ENCODE assay signal across 8 cellular contexts in genomic region chr17:78126895-78127239, GRCh38. TPM values are rescaled to one million over a fixed set of nuclear protein-coding genes. Genes with fewer than 3 reads are reported as not detected.
DNase-seq lines count a peak whose midpoint lies in the region; ATAC-seq, FAIRE-seq and TF ChIP-seq lines count a peak whose summit lies in the region.

No MANE protein-coding gene starts in this region.

- peaks cover 7% of the 10 kb centered on the region for H3K27me3 Mint-ChIP-seq in mesothelial cell of epicardium (ENCODE audit: low read depth)

- H3K4me1 Mint-ChIP-seq in mesothelial cell of epicardium: peaks cover 24% of the 10 kb centered on the region

- H3K4me3 ChIP-seq in body of pancreas: no peak overlapping the region
- peak overlapping the region in 3 of 4 donors; percentile 78 to 85 (median 81) for H3K4me3 ChIP-seq in upper lobe of left lung

- H3K4me1 ChIP-seq in body of pancreas (peaks cover 41% of the 10 kb centered on the region), upper lobe of left lung (peaks cover 53 to 84% (median 74%) of the 10 kb centered on the region in 4 donors)

- H3K9me3 Mint-ChIP-seq in mesothelial cell of epicardium: no peaks in the 10 kb centered on the region

- DNase-seq in Right ventricle myocardium inferior (ENCODE audit: missing footprints) (peak; percentile 69), left cardiac atrium (no peak), body of pancreas (no peak), mesothelial cell of epicardium (ENCODE audit: low spot score in 2 of 2, unreplicated experiment in 2 of 2) (no peak), upper lobe of left lung (no peak), RCC 7860 (ENCODE audit: low spot score) (no peak), NOMO-1 (lab: John Stamatoyannopoulos, UW; ENCODE audit: unreplicated experiment in 2 of 2) (no peak), T1000 (lab: John Stamatoyannopoulos, UW) (no peak)

- ATAC-seq in Right ventricle myocardium inferior: no peak
- ATAC-seq in left cardiac atrium: no peak
- ATAC-seq in body of pancreas: no peak
- ATAC-seq in upper lobe of left lung (ENCODE audit: low FRiP score in 2 of 2): no peak

- WGBS in body of pancreas, 2 donors: 62 to 72% methylated on average over 3 to 6 of the region's 6 CpGs
- WGBS in upper lobe of left lung, 2 donors: 34% methylated on average over 5 of the region's 6 CpGs; no CpG with 5 or more reads in 1 of the 2 donors

- no peak for TF ChIP-seq POLR2A in body of pancreas (IDR thresholded peaks at IDR 0.05)
- no peak for TF ChIP-seq POLR2A in upper lobe of left lung (IDR thresholded peaks at IDR 0.05)

- H3K9me3 ChIP-seq in body of pancreas (no peaks in the 10 kb centered on the region), upper lobe of left lung (no peaks in the 10 kb centered on the region)

- TF ChIP-seq EP300 in upper lobe of left lung (IDR thresholded peaks at IDR 0.05): no peak

- no peak for FAIRE-seq in RCC 7860 (lab: Jason Lieb, UNC)

- TF ChIP-seq CTCF in body of pancreas (IDR thresholded peaks at IDR 0.05) (no peak), mesothelial cell of epicardium (IDR thresholded peaks at IDR 0.05; ENCODE audit: unreplicated experiment) (no peak), upper lobe of left lung (IDR thresholded peaks at IDR 0.05) (no peak)

- no peaks in the 10 kb centered on the region for H3K27me3 ChIP-seq in body of pancreas
- H3K27me3 ChIP-seq in upper lobe of left lung: no peaks in the 10 kb centered on the region

- intact Hi-C loops in Right ventricle myocardium inferior (cut with DNase I) (loop anchor here (5.0 kb wide), 1 partner anchor 45 kb away; no protein-coding TSS in a partner anchor), left cardiac atrium (cut with DNase I) (loop anchor here in 1 of 2 donors (5.0 kb wide), 1 partner anchor 50 kb away; no protein-coding TSS in a partner anchor), body of pancreas (cut with DNase I) (no loop called here)

- H3K27ac Mint-ChIP-seq in mesothelial cell of epicardium: peak overlapping the region; percentile 90

- peaks cover 5% of the 10 kb centered on the region for H3K36me3 Mint-ChIP-seq in mesothelial cell of epicardium

- H3K27ac ChIP-seq in body of pancreas: peak overlapping the region; percentile 69 to 91 (median 83)
- peak overlapping the region; percentile 88 to 96 (median 90) for H3K27ac ChIP-seq in upper lobe of left lung

- H3K4me3 Mint-ChIP-seq in mesothelial cell of epicardium: peak overlapping the region; percentile 82

- H3K36me3 ChIP-seq in body of pancreas (replicated peaks in 1 of 2; ENCODE audit: insufficient read depth in 1 of 2, low read depth in 2 of 2): peaks cover 0 to 5% of the 10 kb centered on the region in 2 donors
- H3K36me3 ChIP-seq in upper lobe of left lung: peaks cover 17 to 43% (median 39%) of the 10 kb centered on the region in 4 donors

RNA-seq across cellular contexts. Expression of gene TMC6, which starts 1.7 kb away (rescaled TPM):
- total RNA-seq in Right ventricle myocardium inferior (77.0 TPM), left cardiac atrium (10 to 100 TPM; 24.9 to 32.0 TPM), body of pancreas (10 to 100 TPM; 21.0 to 32.3 TPM), mesothelial cell of epicardium (85.5 to 96.8 TPM (median 86.4 TPM) in 3 replicates), upper lobe of left lung (100 to 1,000 TPM in 5 of 6 donors, 10 to 100 TPM in 1; 51.4 to 216 (median 195) TPM)

RNA-seq across cellular contexts. Expression of gene TMC8, which starts 3.7 kb away (rescaled TPM):
- total RNA-seq in Right ventricle myocardium inferior: 4.3 TPM
- 1 to 10 TPM; 3.8 to 4.3 TPM for total RNA-seq in left cardiac atrium
- 1 to 10 TPM; 1.6 to 3.3 TPM for total RNA-seq in body of pancreas
- 0.60 to 1.2 TPM (median 1.1 TPM) in 3 replicates for total RNA-seq in mesothelial cell of epicardium
- total RNA-seq in upper lobe of left lung: 10 to 100 TPM; 10.8 to 65.0 (median 33.8) TPM

RNA-seq across cellular contexts. Expression of gene C17orf99, which starts 19.3 kb away (rescaled TPM):
- total RNA-seq in Right ventricle myocardium inferior: not detected
- not detected for total RNA-seq in left cardiac atrium
- total RNA-seq in body of pancreas: not detected
- total RNA-seq in mesothelial cell of epicardium: 0.16 TPM in 1 of 3 replicates, not detected in the others
- total RNA-seq in upper lobe of left lung: 1 to 10 TPM in 1 of 6 donors, under 1 TPM in 2, not detected in 3; 0.46 to 1.1 (median 0.54) TPM

RNA-seq across cellular contexts. Expression of gene SYNGR2, which starts 41.5 kb away (rescaled TPM):
- 120 TPM for total RNA-seq in Right ventricle myocardium inferior
- 10 to 100 TPM; 73.4 to 84.5 TPM for total RNA-seq in left cardiac atrium
- total RNA-seq in body of pancreas: 10 to 100 TPM; 68.6 to 86.4 TPM
- 47.7 to 52.7 TPM (median 52.0 TPM) in 3 replicates for total RNA-seq in mesothelial cell of epicardium
- 100 to 1,000 TPM; 110 to 265 (median 179) TPM for total RNA-seq in upper lobe of left lung

RNA-seq across cellular contexts. Expression of gene TK1, which starts 60.0 kb away (rescaled TPM):
- 5.2 TPM for total RNA-seq in Right ventricle myocardium inferior
- total RNA-seq in left cardiac atrium: 1 to 10 TPM; 1.8 to 7.7 TPM
- 1 to 10 TPM in 1 of 2 donors, under 1 TPM in 1; 0.66 to 4.9 TPM for total RNA-seq in body of pancreas
- total RNA-seq in mesothelial cell of epicardium: 23.3 to 25.7 TPM (median 23.3 TPM) in 3 replicates
- total RNA-seq in upper lobe of left lung: 10 to 100 TPM in 3 of 6 donors, 1 to 10 TPM in 3; 2.8 to 16.0 (median 9.0) TPM

Comparison
In these comparisons a context has a peak if more than half of its experiments do, and no peak if none do; other contexts are left out.
1. H3K4me3 ChIP-seq: peak in upper lobe of left lung (3 of 4); none in body of pancreas (0 of 2).